In the genomic region with DNA sequence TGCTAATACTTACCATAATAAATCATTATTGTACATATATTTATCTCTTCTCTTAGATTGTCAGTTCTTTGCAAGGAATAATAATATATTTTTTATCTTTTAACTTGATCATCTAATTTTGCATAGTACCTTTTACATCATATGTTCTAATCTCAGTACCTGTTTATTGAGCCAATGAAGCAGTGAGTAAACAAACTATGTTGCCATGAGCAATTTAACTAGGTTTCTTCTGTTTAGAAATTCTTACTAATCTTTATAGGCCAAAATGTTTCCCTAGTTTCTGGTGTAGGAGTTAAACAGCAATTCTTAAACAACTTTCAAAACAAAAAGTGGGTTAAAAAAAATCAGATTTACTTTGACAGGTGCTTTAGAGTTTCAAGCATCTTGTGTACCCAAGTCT, we compare ENCODE assay signal across 32 cellular contexts.
"Had no signal": no experiment of that assay in that cellular context is flagged by ENCODE, and none has a peak within 500 bp of the region (broad histone marks: within the 10 kb centered on the region; RNA-seq: fewer than 3 reads in every experiment).

No MANE protein-coding gene starts in this region.

- H3K27ac ChIP-seq: ascending aorta, cardiac muscle cell, WERI-Rb-1 had no signal

- H3K27me3 ChIP-seq: ascending aorta, cardiac muscle cell had no signal

- DNase-seq: activated CD4-positive, alpha-beta memory T cell treated with anti-CD3 and anti-CD28 coated beads, Interleukin-2, amount 10 ng/mL, durations not matched to agents 7 days and 5 days; activated CD4-positive, alpha-beta T cell treated with anti-CD3 and anti-CD28 coated beads for 1 hour; activated CD4-positive, alpha-beta T cell treated with anti-CD3 and anti-CD28 coated beads for 36 hours; activated CD4-positive, alpha-beta T cell treated with anti-CD3 and anti-CD28 coated beads for 48 hours; activated CD4-positive, alpha-beta T cell treated with anti-CD3 and anti-CD28 coated beads, Interleukin-2, amount 10 ng/mL, durations not matched to agents 7 days and 5 days; activated CD4-positive, alpha-beta T cell treated with anti-CD3 and anti-CD28 coated beads, Interleukin-2, amount 50 U/mL, for 48 hours; activated CD4-positive, CD25-positive, alpha-beta regulatory T cell; activated CD8-positive, alpha-beta memory T cell treated with anti-CD3 and anti-CD28 coated beads for 24 hours; activated CD8-positive, alpha-beta memory T cell treated with anti-CD3 and anti-CD28 coated beads, Interleukin-2, amount 10 ng/mL, durations not matched to agents 7 days and 5 days; activated CD8-positive, alpha-beta memory T cell treated with anti-CD3 and anti-CD28 coated beads, Interleukin-2, amount 50 U/mL, for 48 hours; activated CD8-positive, alpha-beta T cell treated with anti-CD3 and anti-CD28 coated beads, Interleukin-2, amount 10 ng/mL, durations not matched to agents 7 days and 5 days; activated effector memory CD4-positive, alpha-beta T cell treated with Interleukin-2 at 50 U/mL for 16 hours; activated gamma-delta T cell; activated naive CD4-positive, alpha-beta T cell treated with anti-CD3 and anti-CD28 coated beads, Interleukin-2, amount 10 ng/mL, durations not matched to agents 7 days and 5 days; activated naive CD4-positive, alpha-beta T cell treated with Interleukin-2 at 50 U/mL for 16 hours; activated naive CD8-positive, alpha-beta T cell treated with anti-CD3 and anti-CD28 coated beads, Interleukin-2, amount 10 ng/mL, durations not matched to agents 7 days and 5 days; activated naive CD8-positive, alpha-beta T cell treated with anti-CD3 and anti-CD28 coated beads, Interleukin-2, amount 50 U/mL, for 24 hours; activated T-cell treated with anti-CD3 and anti-CD28 coated beads, Interleukin-2, amount 50 U/mL, for 24 hours; activated T-cell treated with anti-CD3 and anti-CD28 coated beads, Interleukin-2, amount 50 U/mL, for 48 hours; amygdala; anterior cingulate cortex; caudate nucleus; cerebellar nuclear complex; T-helper 2 cell; T-helper 9 cell; WERI-Rb-1 had no signal

- FAIRE-seq: bronchial epithelial cell, TTC549 had no signal

- H3K9me3 ChIP-seq: ascending aorta had no signal

- H3K36me3 ChIP-seq: ascending aorta, cardiac muscle cell had no signal

- ATAC-seq: activated CD4-positive, alpha-beta T cell treated with anti-CD3 and anti-CD28 coated beads for 36 hours; activated CD4-positive, CD25-positive, alpha-beta regulatory T cell treated with anti-CD3 and anti-CD28 coated beads, Interleukin-2, amount 50 U/mL, for 24 hours; activated CD8-positive, alpha-beta memory T cell treated with anti-CD3 and anti-CD28 coated beads, Interleukin-2, amount 10 ng/mL, durations not matched to agents 7 days and 5 days; activated CD8-positive, alpha-beta T cell treated with anti-CD3 and anti-CD28 coated beads, Interleukin-2, amount 10 ng/mL, durations not matched to agents 7 days and 5 days; activated naive CD8-positive, alpha-beta T cell treated with anti-CD3 and anti-CD28 coated beads, Interleukin-2, amount 50 U/mL, for 24 hours; WTC11 had no signal

- H3K4me3 ChIP-seq: ascending aorta, cardiac muscle cell had no signal

- H3K4me1 ChIP-seq: ascending aorta had no signal
